13 cellular contexts compared by ENCODE assay signal in the genomic region with DNA sequence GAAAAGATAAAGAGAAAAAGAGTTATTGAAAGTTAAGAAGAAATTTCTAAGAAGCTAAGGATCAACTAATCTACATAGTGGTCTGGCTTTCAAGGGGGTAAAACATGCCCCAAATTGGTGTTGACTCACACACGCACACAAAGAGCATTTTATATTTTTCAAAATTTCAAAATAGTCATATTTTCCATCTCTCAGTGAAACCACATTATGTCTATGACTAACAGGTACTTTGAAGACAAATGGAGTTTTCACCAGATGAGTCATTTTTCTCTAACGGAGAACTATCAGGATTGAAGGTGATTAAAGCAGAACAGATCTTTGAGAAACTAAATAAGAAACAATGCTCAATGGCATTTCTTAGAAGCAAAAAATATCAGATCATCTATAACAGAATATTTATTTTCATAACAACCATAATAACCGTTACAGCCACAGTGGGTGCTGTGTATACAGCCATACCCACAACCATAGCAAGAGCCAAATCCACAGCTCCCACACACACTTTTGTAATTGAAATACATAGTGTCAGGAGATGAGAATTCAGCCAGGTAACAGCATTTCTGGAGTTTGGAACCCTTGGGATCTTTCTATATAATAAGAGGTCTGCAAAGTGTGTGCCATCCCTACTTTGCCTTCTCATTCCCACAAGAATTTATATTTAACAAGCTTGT. TPM values are rescaled to one million over a fixed set of nuclear protein-coding genes. Genes with fewer than 3 reads are reported as not detected.
DNase-seq lines count a peak whose midpoint lies in the region; ATAC-seq and TF ChIP-seq lines count a peak whose summit lies in the region.
"Had no signal": no experiment of that assay in that cellular context is flagged by ENCODE, and none has a peak within 500 bp of the region (broad histone marks: within the 10 kb centered on the region; RNA-seq: fewer than 3 reads in every experiment).

A gene with protein sequence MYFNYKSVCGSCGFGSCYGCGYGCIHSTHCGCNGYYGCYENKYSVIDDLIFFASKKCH (minus strand): TSS at position 539 of the 671 bp plus-strand sequence. CDS start 18 bp downstream, at position 521.

- TF ChIP-seq CTCF in smooth muscle cell (IDR thresholded peaks at IDR 0.05; ENCODE audit: borderline replicate concordance, insufficient read depth, poor library complexity, severe bottlenecking) (no peak), thyroid gland (IDR thresholded peaks at IDR 0.05) (no peak)

- H3K36me3 ChIP-seq in smooth muscle cell (ENCODE audit: low read depth) (no peaks in the 10 kb centered on the region), thyroid gland (no peaks in the 10 kb centered on the region)

- DNase-seq in activated CD8-positive, alpha-beta memory T cell treated with anti-CD3 and anti-CD28 coated beads, Interleukin-2, amount 10 ng/mL, durations not matched to agents 7 days and 5 days, result no peak
- no peak for DNase-seq in activated CD8-positive, alpha-beta memory T cell treated with anti-CD3 and anti-CD28 coated beads, Interleukin-2, amount 50 U/mL, for 4 hours
- DNase-seq in M059J (ENCODE audit: low read depth), result peak; percentile 65
- no peak for DNase-seq in activated naive CD4-positive, alpha-beta T cell treated with anti-CD3 and anti-CD28 coated beads, Interleukin-2, amount 50 U/mL, for 72 hours (ENCODE audit: low spot score in 2 of 2)
- DNase-seq in smooth muscle cell (lab: John Stamatoyannopoulos, UW; ENCODE audit: unreplicated experiment), result no peak
- no peak for DNase-seq in NCI-H446 (lab: John Stamatoyannopoulos, UW)
- DNase-seq in DMS153 treated with DMSO at 0.1 percent for 48 hours (lab: John Stamatoyannopoulos, UW; ENCODE audit: unreplicated experiment), result no peak
- DNase-seq in thyroid gland, result no peak
- DNase-seq: DMS79 treated with DMSO at 0.1 percent for 48 hours, kidney glomerular epithelial cell, NCI-H510A, SHP77 treated with DMSO at 0.1 percent for 48 hours had no signal

- H3K9me3 Mint-ChIP-seq in activated CD8-positive, alpha-beta memory T cell treated with anti-CD3 and anti-CD28 coated beads, Interleukin-2, amount 10 ng/mL, durations not matched to agents 7 days and 5 days (ENCODE audit: low read depth), result peaks cover 5% of the 10 kb centered on the region
- peaks cover 11 to 12% of the 10 kb centered on the region in 2 donors for H3K9me3 Mint-ChIP-seq in activated naive CD4-positive, alpha-beta T cell treated with anti-CD3 and anti-CD28 coated beads, Interleukin-2, amount 50 U/mL, for 72 hours

- H3K4me1 ChIP-seq in smooth muscle cell (ENCODE audit: low read depth), result no peaks in the 10 kb centered on the region
- no peaks in the 10 kb centered on the region for H3K4me1 ChIP-seq in thyroid gland

- H3K9me3 ChIP-seq in smooth muscle cell (replicated peaks; ENCODE audit: low read depth), result no peaks in the 10 kb centered on the region
- H3K9me3 ChIP-seq in thyroid gland, result no peaks in the 10 kb centered on the region

- no peaks in the 10 kb centered on the region for H3K27me3 ChIP-seq in smooth muscle cell (ENCODE audit: low read depth)
- no peaks in the 10 kb centered on the region for H3K27me3 ChIP-seq in thyroid gland

- no peak within 1 kb of the TSS for H3K4me2 ChIP-seq in smooth muscle cell

- no peaks in the 10 kb centered on the region for H3K79me2 ChIP-seq in smooth muscle cell (ENCODE audit: low read depth)

- CTCF ChIA-PET in activated CD8-positive, alpha-beta memory T cell treated with anti-CD3 and anti-CD28 coated beads, Interleukin-2, amount 10 ng/mL, durations not matched to agents 7 days and 5 days (lab: Charles Lee), result no interaction called here

- no peak within 1 kb of the TSS for H3K4me3 Mint-ChIP-seq in activated CD8-positive, alpha-beta memory T cell treated with anti-CD3 and anti-CD28 coated beads, Interleukin-2, amount 10 ng/mL, durations not matched to agents 7 days and 5 days

- no peaks in the 10 kb centered on the region for H4K20me1 ChIP-seq in smooth muscle cell (ENCODE audit: low read depth)

- TF ChIP-seq POLR2A in thyroid gland (IDR thresholded peaks at IDR 0.05), result no peak

- peak; percentile 81 for ATAC-seq in activated CD8-positive, alpha-beta memory T cell treated with anti-CD3 and anti-CD28 coated beads, Interleukin-2, amount 10 ng/mL, durations not matched to agents 7 days and 5 days
- peak; percentile 93 to 97 for ATAC-seq in activated naive CD4-positive, alpha-beta T cell treated with anti-CD3 and anti-CD28 coated beads, Interleukin-2, amount 50 U/mL, for 72 hours

- H3K4me1 Mint-ChIP-seq in activated CD8-positive, alpha-beta memory T cell treated with anti-CD3 and anti-CD28 coated beads, Interleukin-2, amount 10 ng/mL, durations not matched to agents 7 days and 5 days, result peaks cover 14% of the 10 kb centered on the region

- no peak within 1 kb of the TSS for H2AFZ ChIP-seq in smooth muscle cell (ENCODE audit: low read depth)

- 50% methylated on average over 3 of the region's 3 CpGs for WGBS in smooth muscle cell (ENCODE audit: low lambda C conversion rate)
- WGBS in thyroid gland, 2 donors, result 83 to 84% methylated on average over 3 of the region's 3 CpGs

- intact Hi-C loops in thyroid gland (cut with DNase I), result no loop called here

- H3K27ac ChIP-seq in smooth muscle cell (ENCODE audit: low read depth) (peak within 1 kb of the TSS; percentile 80), thyroid gland (no peak within 1 kb of the TSS)

- peak within 1 kb of the TSS; percentile 37 for H3K9ac ChIP-seq in smooth muscle cell (ENCODE audit: low read depth)

- H3K27me3 Mint-ChIP-seq in activated CD8-positive, alpha-beta memory T cell treated with anti-CD3 and anti-CD28 coated beads, Interleukin-2, amount 10 ng/mL, durations not matched to agents 7 days and 5 days, result no peaks in the 10 kb centered on the region

- H3K27ac Mint-ChIP-seq in activated CD8-positive, alpha-beta memory T cell treated with anti-CD3 and anti-CD28 coated beads, Interleukin-2, amount 10 ng/mL, durations not matched to agents 7 days and 5 days, result no peak within 1 kb of the TSS
- peak within 1 kb of the TSS; percentile 80 to 95 for H3K27ac Mint-ChIP-seq in activated naive CD4-positive, alpha-beta T cell treated with anti-CD3 and anti-CD28 coated beads, Interleukin-2, amount 50 U/mL, for 72 hours

- no peaks in the 10 kb centered on the region for H3K36me3 Mint-ChIP-seq in activated CD8-positive, alpha-beta memory T cell treated with anti-CD3 and anti-CD28 coated beads, Interleukin-2, amount 10 ng/mL, durations not matched to agents 7 days and 5 days
- peaks cover 5 to 13% of the 10 kb centered on the region in 2 donors for H3K36me3 Mint-ChIP-seq in activated naive CD4-positive, alpha-beta T cell treated with anti-CD3 and anti-CD28 coated beads, Interleukin-2, amount 50 U/mL, for 72 hours

- H3F3A ChIP-seq in smooth muscle cell (ENCODE audit: low read depth), result no peaks in the 10 kb centered on the region

- H3K4me3 ChIP-seq in smooth muscle cell, result no peak within 1 kb of the TSS
- H3K4me3 ChIP-seq in thyroid gland (replicated peaks in 1 of 3), result no peak within 1 kb of the TSS

RNA-seq across cellular contexts. Expression of the gene that starts here (rescaled TPM):
- total RNA-seq in activated CD8-positive, alpha-beta memory T cell treated with anti-CD3 and anti-CD28 coated beads, Interleukin-2, amount 10 ng/mL, durations not matched to agents 7 days and 5 days, result not detected
- not detected in 2 replicates for total RNA-seq in M059J (2014; rRNA removed; shearing (Covaris generic))
- total RNA-seq in activated naive CD4-positive, alpha-beta T cell treated with anti-CD3 and anti-CD28 coated beads, Interleukin-2, amount 50 U/mL, for 72 hours, result not detected
- total RNA-seq in smooth muscle cell (not detected in 2 replicates), thyroid gland (not detected)
- polyA plus RNA-seq in smooth muscle cell, result not detected in 2 replicates
- total RNA-seq: skeletal muscle tissue had no signal

Comparison
In these comparisons a context has a peak if more than half of its experiments do, and no peak if none do; other contexts are left out.
1. Peak in ATAC-seq in activated CD8-positive, alpha-beta memory T cell treated with anti-CD3 and anti-CD28 coated beads, Interleukin-2, amount 10 ng/mL, durations not matched to agents 7 days and 5 days; RNA of the gene not detected or under 1 TPM.
2. Peak in DNase-seq in M059J; RNA of the gene not detected or under 1 TPM.
3. Peak in ATAC-seq in activated naive CD4-positive, alpha-beta T cell treated with anti-CD3 and anti-CD28 coated beads, Interleukin-2, amount 50 U/mL, for 72 hours; RNA of the gene not detected or under 1 TPM.